11 cellular contexts compared by ENCODE assay signal in the genomic region with DNA sequence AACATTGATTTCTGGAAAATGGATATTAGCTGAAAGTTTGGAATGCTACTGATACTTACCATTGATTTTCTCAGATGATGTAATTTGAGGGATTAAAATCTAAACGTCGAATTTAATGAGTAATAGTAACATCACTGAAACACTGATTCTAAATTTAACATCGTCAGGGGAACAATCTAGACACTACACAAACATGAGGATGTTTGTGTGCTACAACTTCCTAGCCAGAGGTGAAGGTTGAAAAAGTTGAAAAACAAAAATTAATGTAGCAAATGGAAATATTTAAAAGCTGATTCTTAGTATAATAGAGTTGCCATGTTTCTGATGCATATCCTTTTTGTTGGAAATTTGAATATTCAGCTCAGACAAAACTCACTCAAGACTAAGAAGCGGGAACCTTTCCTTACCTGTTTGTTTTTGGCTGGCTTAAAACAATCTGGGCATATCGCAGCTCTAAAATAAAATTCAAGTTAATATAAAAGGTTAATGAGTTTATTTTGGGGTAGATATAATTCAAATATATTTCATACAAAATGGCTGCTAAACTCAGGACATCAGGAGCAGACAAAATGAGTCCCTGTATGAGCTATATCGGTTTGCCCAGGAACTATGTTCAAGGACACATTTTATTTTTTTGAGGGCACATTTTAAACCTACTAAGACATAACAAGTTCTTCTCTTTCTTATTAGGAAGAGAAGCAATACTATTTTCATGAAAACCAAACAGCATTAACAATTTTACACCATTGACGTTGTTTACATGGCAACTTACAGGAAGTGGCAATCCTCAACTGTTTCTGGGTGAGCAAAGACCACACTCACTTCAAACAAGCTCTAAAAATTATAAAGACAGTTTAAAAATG. TPM values are rescaled to one million over a fixed set of nuclear protein-coding genes. Genes with fewer than 3 reads are reported as not detected.
DNase-seq lines count a peak whose midpoint lies in the region; ATAC-seq, FAIRE-seq and TF ChIP-seq lines count a peak whose summit lies in the region.
"Had no signal": no experiment of that assay in that cellular context is flagged by ENCODE, and none has a peak within 500 bp of the region (broad histone marks: within the 10 kb centered on the region; RNA-seq: fewer than 3 reads in every experiment).

No MANE protein-coding gene starts in this region.

- BruUV-seq in endothelial cell of umbilical vein (replicated peaks; lab: Mats Ljungman, UMichigan), result no TSS peak

- no peak for TF ChIP-seq CTCF in endothelial cell of umbilical vein (IDR thresholded peaks at IDR 0.05; ENCODE audit: extremely low read depth in 1 of 2, insufficient read depth in 1 of 2, low read depth in 1 of 2, low read length in 2 of 2)

- ATAC-seq in GM19328 (IDR thresholded peaks at IDR 0.05; ENCODE audit: unreplicated experiment), result no peak
- no peak for ATAC-seq in HG02763 (IDR thresholded peaks at IDR 0.05; ENCODE audit: unreplicated experiment)
- ATAC-seq: gastrocnemius medialis had no signal

- CTCF ChIA-PET in endothelial cell of umbilical vein (lab: Charles Lee), result interaction anchor here (1.0 to 2.1 kb wide), 5 partner anchors 10 to 34 kb away, joined by 3 to 6 read pairs (median 4); no protein-coding TSS in a partner anchor

- peak overlapping the region; percentile 55 for H3K4me2 ChIP-seq in BLaER1
- H3K4me2 ChIP-seq in endothelial cell of umbilical vein (ENCODE audit: insufficient read depth, low read length), result no peak overlapping the region

- intact Hi-C loops in endothelial cell of umbilical vein (cut with micrococcal nuclease) (no loop called here), cardiac septum (cut with DNase I) (no loop called here)

- H3K36me3 ChIP-seq in BLaER1 (peaks cover 14% of the 10 kb centered on the region), endothelial cell of umbilical vein (ENCODE audit: control insufficient read depth in 2 of 2, extremely low read depth in 1 of 2, insufficient read depth in 2 of 2, low read length in 2 of 2) (no peaks in the 10 kb centered on the region)
- H3K36me3 ChIP-seq: right atrium auricular region had no signal

- no peak overlapping the region for H3K9ac ChIP-seq in BLaER1
- H3K9ac ChIP-seq in endothelial cell of umbilical vein (replicated peaks; ENCODE audit: extremely low read depth, insufficient read depth, low read length), result no peak overlapping the region

- dilution Hi-C loops in endothelial cell of umbilical vein (cut with MboI; ENCODE audit: extremely low pct_ligation_motif_present, low sequenced_read_pairs), result no loop called here

- no peaks in the 10 kb centered on the region for H3K79me2 ChIP-seq in endothelial cell of umbilical vein (ENCODE audit: control insufficient read depth, insufficient read depth, low read length)

- no peaks in the 10 kb centered on the region for H3K27me3 ChIP-seq in BLaER1
- no peaks in the 10 kb centered on the region for H3K27me3 ChIP-seq in endothelial cell of umbilical vein (ENCODE audit: control insufficient read depth in 2 of 2, insufficient read depth in 2 of 2, low read length in 2 of 2)
- H3K27me3 ChIP-seq: gastrocnemius medialis, right atrium auricular region had no signal

- no peak for TF ChIP-seq POLR2A in endothelial cell of umbilical vein (IDR thresholded peaks at IDR 0.05; ENCODE audit: low read depth, low read length)

- no peaks in the 10 kb centered on the region for H3K9me3 ChIP-seq in BLaER1
- no peaks in the 10 kb centered on the region for H3K9me3 ChIP-seq in endothelial cell of umbilical vein (replicated peaks; ENCODE audit: control insufficient read depth, insufficient read depth, low read length)
- H3K9me3 ChIP-seq: gastrocnemius medialis, right atrium auricular region had no signal

- peaks cover 24% of the 10 kb centered on the region for H3K4me1 ChIP-seq in BLaER1
- H3K4me1 ChIP-seq in endothelial cell of umbilical vein (ENCODE audit: control insufficient read depth, extremely low read depth, insufficient read depth, low read length), result no peaks in the 10 kb centered on the region
- H3K4me1 ChIP-seq: gastrocnemius medialis, right atrium auricular region had no signal

- H3K4me3 ChIP-seq in BLaER1 (no peak overlapping the region), endothelial cell of umbilical vein (replicated peaks in 1 of 3; ENCODE audit: insufficient read depth in 1 of 3, low read depth in 1 of 3, low read length in 3 of 3) (no peak overlapping the region)
- H3K4me3 ChIP-seq: gastrocnemius medialis, right atrium auricular region had no signal

- FAIRE-seq in GM18507 (lab: Jason Lieb, UNC) (peak; percentile 56), TTC549 (lab: Jason Lieb, UNC) (peak; percentile 11), endothelial cell of umbilical vein (lab: Jason Lieb, UNC) (peak; percentile 37)

- no peaks in the 10 kb centered on the region for H3K9me1 ChIP-seq in endothelial cell of umbilical vein (replicated peaks; ENCODE audit: control insufficient read depth, extremely low read depth, insufficient read depth, low read length)

- no peak for DNase-seq in GM18507 (ENCODE audit: extremely low spot score, insufficient read length, low read depth)
- DNase-seq in endothelial cell of umbilical vein (ENCODE audit: low read depth, low spot score), result peak; percentile 6
- no peak for DNase-seq in iPS-NIHi11 (ENCODE audit: low spot score)
- DNase-seq in cardiac septum (ENCODE audit: low spot score), result no peak
- DNase-seq: gastrocnemius medialis; stimulated activated CD4-positive, alpha-beta T cell treated with anti-CD3 and anti-CD28 coated beads, Interleukin-4, amount 100 ng/mL, for 4 hours had no signal

- H3K27ac ChIP-seq in BLaER1, result peak overlapping the region; percentile 56
- H3K27ac ChIP-seq in endothelial cell of umbilical vein (ENCODE audit: insufficient read depth, low read depth, low read length), result no peak overlapping the region
- H3K27ac ChIP-seq: gastrocnemius medialis, right atrium auricular region had no signal

- H4K20me1 ChIP-seq in BLaER1 (no peaks in the 10 kb centered on the region), endothelial cell of umbilical vein (replicated peaks; ENCODE audit: control insufficient read depth, extremely low read depth, insufficient read depth, low read length) (no peaks in the 10 kb centered on the region)

- POLR2A ChIA-PET in endothelial cell of umbilical vein (lab: Charles Lee), result no interaction called here

- no peak overlapping the region for H2AFZ ChIP-seq in endothelial cell of umbilical vein (ENCODE audit: low read depth, low read length)

TF ChIP-seq in endothelial cell of umbilical vein, 7 proteins besides CTCF, POLR2A, EP300 and RAD21:
- TF ChIP-seq POLR2AphosphoS5 (IDR thresholded peaks at IDR 0.05; ENCODE audit: insufficient read depth, low read depth, low read length), result no peak
- no peak for TF ChIP-seq EZH2 (IDR thresholded peaks at IDR 0.05; ENCODE audit: borderline replicate concordance, low read depth, low read length, severe bottlenecking)
- no peak for TF ChIP-seq MYC (IDR thresholded peaks at IDR 0.05; ENCODE audit: low read depth, low read length)
- TF ChIP-seq, protein P1, sequence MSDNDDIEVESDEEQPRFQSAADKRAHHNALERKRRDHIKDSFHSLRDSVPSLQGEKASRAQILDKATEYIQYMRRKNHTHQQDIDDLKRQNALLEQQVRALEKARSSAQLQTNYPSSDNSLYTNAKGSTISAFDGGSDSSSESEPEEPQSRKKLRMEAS (IDR thresholded peaks at IDR 0.05; ENCODE audit: insufficient read depth, insufficient read length), result no peak
- TF ChIP-seq JUN (IDR thresholded peaks at IDR 0.05; ENCODE audit: borderline replicate concordance, insufficient read depth, insufficient read length, low read depth), result no peak
- no peak for TF ChIP-seq GATA2 (IDR thresholded peaks at IDR 0.05; ENCODE audit: insufficient read depth, insufficient read length, low read depth, low read length)
- TF ChIP-seq FOS (IDR thresholded peaks at IDR 0.05; ENCODE audit: borderline replicate concordance, insufficient read depth, low read length), result no peak

RNA-seq across cellular contexts. Expression of a gene that starts 52.6 kb away (rescaled TPM):
- total RNA-seq in endothelial cell of umbilical vein (21.0 and 25.0 TPM in 2 replicates), cardiac septum (24.0 TPM)
- polyA plus RNA-seq in endothelial cell of umbilical vein, result 15.7 and 18.0 TPM in 2 replicates
- 12.0 and 14.7 TPM in 2 replicates for polyA plus RNA-seq in endothelial cell of umbilical vein (2011; cell fraction: cytosol; rRNA removed)
- 10.7 and 11.1 TPM in 2 replicates for polyA plus RNA-seq in endothelial cell of umbilical vein (2011; cell fraction: nucleus; rRNA removed)
- polyA plus RNA-seq in endothelial cell of umbilical vein (2012), result 13.6 and 16.0 TPM in 2 replicates
- 56.7 and 58.5 TPM in 2 replicates for polyA minus RNA-seq in endothelial cell of umbilical vein
- polyA minus RNA-seq in endothelial cell of umbilical vein (2011; cell fraction: cytosol; rRNA and poly(A)+ RNA removed), result 10.1 TPM
- 20.0 and 31.4 TPM in 2 replicates for polyA minus RNA-seq in endothelial cell of umbilical vein (2011; cell fraction: nucleus; rRNA and poly(A)+ RNA removed)

RNA-seq across cellular contexts. Expression of a gene that starts 53.2 kb away (rescaled TPM):
- total RNA-seq in endothelial cell of umbilical vein, result 6.5 and 10.3 TPM in 2 replicates
- polyA plus RNA-seq in endothelial cell of umbilical vein, result 2.7 and 3.7 TPM in 2 replicates
- polyA plus RNA-seq in endothelial cell of umbilical vein (2011; cell fraction: cytosol; rRNA removed), result 4.6 and 4.7 TPM in 2 replicates
- polyA plus RNA-seq in endothelial cell of umbilical vein (2011; cell fraction: nucleus; rRNA removed), result 11.1 and 12.6 TPM in 2 replicates
- polyA plus RNA-seq in endothelial cell of umbilical vein (2012), result 7.5 and 9.9 TPM in 2 replicates
- polyA minus RNA-seq in endothelial cell of umbilical vein, result 4.8 and 5.5 TPM in 2 replicates
- polyA minus RNA-seq in endothelial cell of umbilical vein (2011; cell fraction: cytosol; rRNA and poly(A)+ RNA removed), result 1.9 TPM
- 13.8 and 17.6 TPM in 2 replicates for polyA minus RNA-seq in endothelial cell of umbilical vein (2011; cell fraction: nucleus; rRNA and poly(A)+ RNA removed)
- total RNA-seq in cardiac septum, result 3.3 TPM
